ENCODE assay signal across 8 cellular contexts in the genomic region with DNA sequence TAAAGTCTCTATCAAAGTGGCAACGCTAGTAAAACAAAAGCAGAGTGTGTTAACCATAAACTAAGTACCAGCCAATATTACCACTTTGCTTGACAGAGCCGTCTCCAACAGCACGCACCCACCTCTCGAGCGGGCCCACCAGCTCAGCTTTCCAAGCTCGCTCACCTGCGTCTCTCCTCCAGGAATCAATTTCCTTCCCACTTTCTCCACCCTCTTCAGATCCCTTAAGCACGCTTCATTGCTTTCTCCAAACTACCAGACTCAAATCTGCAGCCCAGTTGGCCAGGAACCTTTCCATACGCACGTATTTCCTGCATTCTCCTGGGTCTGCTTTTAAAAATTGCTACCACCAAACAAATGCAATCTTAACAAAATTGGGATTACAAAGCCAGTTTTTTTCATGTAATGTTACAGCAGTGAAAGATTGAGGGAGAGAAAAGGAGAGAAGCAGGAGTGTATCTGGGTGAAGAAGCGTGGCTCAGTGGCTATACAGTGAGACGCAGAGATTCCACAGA. TPM values are rescaled to one million over a fixed set of nuclear protein-coding genes. Genes with fewer than 3 reads are reported as not detected.
DNase-seq lines count a peak whose midpoint lies in the region; ATAC-seq, FAIRE-seq and TF ChIP-seq lines count a peak whose summit lies in the region.

No MANE protein-coding gene starts in this region.

- FAIRE-seq in HepG2 (lab: Jason Lieb, UNC) (no peak), bronchial epithelial cell (lab: Jason Lieb, UNC) (no peak)

- H3K36me3 Mint-ChIP-seq in mesothelial cell of epicardium = no peaks in the 10 kb centered on the region

- no peak for TF ChIP-seq RAD21 in HepG2 (CRISPR knock-in tag; IDR thresholded peaks at IDR 0.05)

- H3K4me1 Mint-ChIP-seq in mesothelial cell of epicardium = peaks cover 14% of the 10 kb centered on the region

- no peak overlapping the region for H2AFZ ChIP-seq in HepG2 (ENCODE audit: low read length)

- H3K36me3 ChIP-seq in right lobe of liver = no peaks in the 10 kb centered on the region
- H3K36me3 ChIP-seq in HepG2 (replicated peaks in 1 of 2; ENCODE audit: control insufficient read depth in 1 of 2, insufficient read depth in 2 of 2, low read length in 2 of 2) = no peaks in the 10 kb centered on the region
- no peaks in the 10 kb centered on the region for H3K36me3 ChIP-seq in bronchial epithelial cell (ENCODE audit: control insufficient read depth, insufficient read depth, low read length)
- H3K36me3 ChIP-seq in aorta (ENCODE audit: control insufficient read depth in 1 of 2, insufficient read depth in 2 of 2, low read length in 1 of 2) = no peaks in the 10 kb centered on the region

- in situ Hi-C loops in HepG2 (cut with HindIII; ENCODE audit: extremely low pct_ligation_motif_present, low pct_unique_long_range_greater_than_20kb) (loop anchor here (25.0 kb wide), 1 partner anchor 473 kb away; no protein-coding TSS in a partner anchor), GM13976 (cut with MboI; ENCODE audit: low sequenced_read_pairs, unreplicated experiment) (loop anchor here (25.0 kb wide), 1 partner anchor 823 kb away; no protein-coding TSS in a partner anchor)

- H3K4me3 Mint-ChIP-seq in mesothelial cell of epicardium = peak overlapping the region; percentile 83

- H3K4me3 ChIP-seq in right lobe of liver (peak overlapping the region in 2 of 3 donors; percentile 43 to 54), HepG2 (replicated peaks in 1 of 3; ENCODE audit: insufficient read depth in 1 of 3, low read depth in 2 of 3, low read length in 3 of 3) (no peak overlapping the region), bronchial epithelial cell (ENCODE audit: low read depth, low read length) (peak overlapping the region; percentile 61), aorta (ENCODE audit: low read length in 2 of 2) (peak overlapping the region; percentile 6 to 56)

- no TSS peak for BruUV-seq in HepG2 (replicated peaks; lab: Mats Ljungman, UMichigan)

- H4K20me1 ChIP-seq in HepG2 (ENCODE audit: insufficient read depth, low read length) = no peaks in the 10 kb centered on the region

- ATAC-seq in right lobe of liver (no peak), HepG2 (no peak), aorta (ENCODE audit: low FRiP score) (no peak), HG03457 (IDR thresholded peaks at IDR 0.05; ENCODE audit: unreplicated experiment) (no peak)

- DNase-seq in right lobe of liver (no peak), HepG2 (ENCODE audit: low spot score) (no peak), bronchial epithelial cell (ENCODE audit: low read depth) (no peak), mesothelial cell of epicardium (ENCODE audit: low spot score in 2 of 2, unreplicated experiment in 2 of 2) (no peak), aorta (no peak), GM13976 (ENCODE audit: low spot score) (no peak), SKM-1 (lab: John Stamatoyannopoulos, UW; ENCODE audit: unreplicated experiment) (no peak)

- H3K9ac ChIP-seq in HepG2 (ENCODE audit: insufficient read depth, low read depth, low read length) = no peak overlapping the region

- H3K4me1 ChIP-seq in right lobe of liver (peaks cover 0 to 20% (median 0%) of the 10 kb centered on the region in 4 donors), HepG2 (ENCODE audit: insufficient read depth, low read length) (peaks cover 7% of the 10 kb centered on the region; the same call in 1 of the 2 replicates), aorta (ENCODE audit: control insufficient read depth in 1 of 2, insufficient read depth in 2 of 2, low read length in 2 of 2) (no peaks in the 10 kb centered on the region)

- TF ChIP-seq EP300 in HepG2 (IDR thresholded peaks at IDR 0.05; ENCODE audit: low read depth in 2 of 2, low read length in 2 of 2) (no peak), HepG2 (CRISPR knock-in tag; IDR thresholded peaks at IDR 0.05; ENCODE audit: borderline replicate concordance) (no peak)

- peaks cover 0 to 12% of the 10 kb centered on the region in 2 donors for H3K27me3 ChIP-seq in right lobe of liver
- peaks cover 2 to 42% of the 10 kb centered on the region in 2 experiments; a peak in 4 of 5 replicates for H3K27me3 ChIP-seq in HepG2 (ENCODE audit: control insufficient read depth in 1 of 2, insufficient read depth in 2 of 2, low read length in 2 of 2)
- H3K27me3 ChIP-seq in bronchial epithelial cell (ENCODE audit: control insufficient read depth, insufficient read depth, low read length) = no peaks in the 10 kb centered on the region
- no peaks in the 10 kb centered on the region for H3K27me3 ChIP-seq in aorta (ENCODE audit: control insufficient read depth in 1 of 2, insufficient read depth in 2 of 2, low read length in 1 of 2)

- no peaks in the 10 kb centered on the region for H3K79me2 ChIP-seq in HepG2 (ENCODE audit: insufficient read depth, low read length)

- no peak overlapping the region for H3K4me2 ChIP-seq in HepG2 (ENCODE audit: low read depth, low read length)

- no peak for TF ChIP-seq CTCF in right lobe of liver (IDR thresholded peaks at IDR 0.05)
- TF ChIP-seq CTCF in HepG2 (CRISPR knock-in tag; IDR thresholded peaks at IDR 0.05) = no peak
- no peak for TF ChIP-seq CTCF in bronchial epithelial cell (IDR thresholded peaks at IDR 0.05; ENCODE audit: insufficient read depth, low read length, severe bottlenecking)
- TF ChIP-seq CTCF in mesothelial cell of epicardium (IDR thresholded peaks at IDR 0.05; ENCODE audit: unreplicated experiment) = no peak
- TF ChIP-seq CTCF in GM13976 (IDR thresholded peaks at IDR 0.05; ENCODE audit: borderline replicate concordance, control extremely low read depth, extremely low read depth, insufficient read depth, missing control alignments) = no peak

- H3K27me3 Mint-ChIP-seq in mesothelial cell of epicardium (ENCODE audit: low read depth) = peaks cover 20% of the 10 kb centered on the region

- POLR2A ChIA-PET in HepG2 (lab: Yijun Ruan, JAX) = no interaction called here

- CTCF ChIA-PET in HepG2 (lab: Yijun Ruan, JAX; ENCODE audit: low intra/inter-chr PET ratio, low total read pairs) = no interaction called here

- intact Hi-C loops in right lobe of liver (cut with DNase I) = no loop called here
- intact Hi-C loops in HepG2 (cut with micrococcal nuclease; ENCODE audit: unreplicated experiment) = no loop called here
- intact Hi-C loops in aorta (cut with DNase I) = loop anchor here in 1 of 2 donors (1.0 kb wide), 1 partner anchor 482 kb away; no protein-coding TSS in a partner anchor

- no peak overlapping the region for H3K27ac ChIP-seq in right lobe of liver
- no peak overlapping the region for H3K27ac ChIP-seq in HepG2 (ENCODE audit: extremely low read length, insufficient read depth, low read length)
- H3K27ac ChIP-seq in aorta (ENCODE audit: low read depth in 1 of 2, low read length in 2 of 2) = no peak overlapping the region

- no peaks in the 10 kb centered on the region for H3K9me3 Mint-ChIP-seq in mesothelial cell of epicardium

- 47% methylated on average over 12 of the region's 12 CpGs for WGBS in right lobe of liver (ENCODE audit: insufficient coverage, low coverage, low lambda C conversion rate, missing lambda C conversion rate)
- 55% methylated on average over 12 of the region's 12 CpGs for WGBS in HepG2 (ENCODE audit: low lambda C conversion rate)
- WGBS in aorta, 2 donors = 11 to 20% methylated on average over 12 of the region's 12 CpGs

- no peak overlapping the region for H3K27ac Mint-ChIP-seq in mesothelial cell of epicardium

- TF ChIP-seq POLR2A in right lobe of liver (IDR thresholded peaks at IDR 0.05) (no peak), HepG2 (IDR thresholded peaks at IDR 0.05; ENCODE audit: insufficient read depth in 1 of 2, low read depth in 2 of 2, low read length in 2 of 2) (no peak)

- H3K9me3 ChIP-seq in right lobe of liver = no peaks in the 10 kb centered on the region
- H3K9me3 ChIP-seq in HepG2 (ENCODE audit: low read length) = no peaks in the 10 kb centered on the region
- no peaks in the 10 kb centered on the region for H3K9me3 ChIP-seq in aorta (ENCODE audit: control insufficient read depth, low read length)

TF ChIP-seq in HepG2, 621 proteins besides CTCF, POLR2A, EP300 and RAD21 (continues in another document):
- no peak for TF ChIP-seq ZNF652 (CRISPR knock-in tag; IDR thresholded peaks at IDR 0.05; ENCODE audit: borderline replicate concordance, low read depth)

RNA-seq across cellular contexts. Expression of gene ENOX1, which starts 1.5 kb away (rescaled TPM):
- total RNA-seq in right lobe of liver (under 1 TPM in 2 of 6 experiments, not detected in 4; 0.07 to 0.16 TPM), HepG2 (2016; rRNA removed; fragmentation: Illumina TruSeq; extraction: Trizol) (not detected in 2 replicates), bronchial epithelial cell (0.51 and 0.79 TPM in 2 replicates), mesothelial cell of epicardium (2.5 to 3.0 TPM (median 3.0 TPM) in 3 replicates), aorta (1 to 10 TPM; 1.4 to 2.2 TPM)
- total RNA-seq in HepG2 (2016; cell fraction: cytosol; rRNA removed; fragmentation: Illumina TruSeq; extraction: Trizol; ENCODE audit: low read depth) = not detected in 2 replicates
- not detected in 2 replicates for total RNA-seq in HepG2 (2016; cell fraction: insoluble cytoplasmic fraction; rRNA removed; fragmentation: Illumina TruSeq; extraction: Trizol)
- not detected in 2 replicates for total RNA-seq in HepG2 (2016; cell fraction: membrane; rRNA removed; fragmentation: Illumina TruSeq; extraction: Trizol)
- not detected in 2 replicates for total RNA-seq in HepG2 (2016; cell fraction: nucleus; rRNA removed; fragmentation: Illumina TruSeq; extraction: Trizol)
- polyA plus RNA-seq in HepG2 (2011; rRNA removed) (0.05 TPM in 1 of 2 replicates, not detected in the other), aorta (under 1 TPM in 1 of 2 donors, not detected in 1; 0.15 TPM)
- 0.01 and 0.03 TPM in 2 replicates for polyA plus RNA-seq in HepG2 (2011; cell fraction: cytosol; rRNA removed)
- polyA plus RNA-seq in HepG2 (2011; cell fraction: nucleus; rRNA removed) = not detected in 2 replicates
- not detected in 2 replicates for polyA plus RNA-seq in HepG2 (2012)
- not detected in 2 replicates for polyA plus RNA-seq in HepG2 (2016; cell fraction: cytosol; fragmentation: Illumina TruSeq; extraction: Trizol; ENCODE audit: low read depth)
- polyA plus RNA-seq in HepG2 (2016; cell fraction: insoluble cytoplasmic fraction; fragmentation: Illumina TruSeq; extraction: Trizol; ENCODE audit: low read depth) = not detected in 2 replicates
- not detected in 2 replicates for polyA plus RNA-seq in HepG2 (2016; cell fraction: membrane; fragmentation: Illumina TruSeq; extraction: Trizol; ENCODE audit: low read depth)
- not detected in 2 replicates for polyA plus RNA-seq in HepG2 (2016; cell fraction: nucleus; fragmentation: Illumina TruSeq; extraction: Trizol; ENCODE audit: insufficient read depth, low read depth)
- 0.08 and 4.3 TPM in 2 replicates for polyA minus RNA-seq in HepG2 (2011; rRNA and poly(A)+ RNA removed; ENCODE audit: low replicate concordance)
- not detected in 2 replicates for polyA minus RNA-seq in HepG2 (2011; cell fraction: cytosol; rRNA and poly(A)+ RNA removed)
- 0.39 TPM in 1 of 2 replicates, not detected in the other for polyA minus RNA-seq in HepG2 (2011; cell fraction: nucleus; rRNA and poly(A)+ RNA removed)

Comparison
In these comparisons a context has a peak if more than half of its experiments do, and no peak if none do; other contexts are left out.
1. H3K4me3 ChIP-seq: peak in right lobe of liver (2 of 3), bronchial epithelial cell (single experiment) and aorta (2 of 2); none in HepG2 (0 of 3).